ENCODE assay signal across 22 cellular contexts in the genomic region with DNA sequence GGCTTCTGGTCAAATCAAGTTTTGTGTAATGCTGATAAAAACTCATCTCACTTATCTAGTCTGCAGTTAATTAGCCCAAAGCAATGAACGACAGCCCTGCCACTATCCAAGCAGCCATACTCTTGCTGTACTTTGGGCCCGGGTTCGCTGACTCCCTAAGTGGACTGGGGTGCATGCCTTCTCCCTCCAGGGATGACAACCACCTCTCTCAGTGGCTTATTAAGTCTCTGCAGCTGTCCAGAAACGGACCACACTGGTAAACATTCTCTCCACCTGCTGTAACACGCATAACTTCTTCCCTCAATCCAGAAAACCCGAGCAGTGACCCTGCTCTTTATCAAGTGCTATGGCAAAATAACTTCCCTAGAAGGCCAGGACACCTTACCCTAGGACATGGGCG. TPM values are rescaled to one million over a fixed set of nuclear protein-coding genes. Genes with fewer than 3 reads are reported as not detected.
DNase-seq lines count a peak whose midpoint lies in the region; ATAC-seq, FAIRE-seq and TF ChIP-seq lines count a peak whose summit lies in the region.
"Had no signal": no experiment of that assay in that cellular context is flagged by ENCODE, and none has a peak within 500 bp of the region (broad histone marks: within the 10 kb centered on the region; RNA-seq: fewer than 3 reads in every experiment).

No MANE protein-coding gene starts in this region.

- H3K36me3 Mint-ChIP-seq in naive thymus-derived CD8-positive, alpha-beta T cell = peaks cover 0 to 36% (median 0%) of the 10 kb centered on the region in 3 donors

- H3K27me3 ChIP-seq in right atrium auricular region = no peaks in the 10 kb centered on the region
- no peaks in the 10 kb centered on the region for H3K27me3 ChIP-seq in GM12878 (replicated peaks in 1 of 2; ENCODE audit: control insufficient read depth in 2 of 2, insufficient read depth in 2 of 2, low read length in 1 of 2)
- no peaks in the 10 kb centered on the region for H3K27me3 ChIP-seq in colonic mucosa
- H3K27me3 ChIP-seq: heart left ventricle, neutrophil, transverse colon had no signal

- POLR2A ChIA-PET in GM12878 (lab: Charles Lee) = no interaction called here
- POLR2A ChIA-PET in naive thymus-derived CD8-positive, alpha-beta T cell (lab: Charles Lee) = no interaction called here

- 97% methylated on average over 7 of the region's 7 CpGs for WGBS in GM12878 (ENCODE audit: insufficient coverage, insufficient replicate concordance, low lambda C conversion rate, missing lambda C conversion rate)

- DNase-seq in right atrium auricular region (ENCODE audit: low spot score) = no peak
- no peak for DNase-seq in Right ventricle myocardium superior
- no peak for DNase-seq in GM12878 (ENCODE audit: low read depth, low spot score)
- no peak for DNase-seq in naive thymus-derived CD8-positive, alpha-beta T cell
- no peak for DNase-seq in urothelium cell line (ENCODE audit: low spot score)
- no peak for DNase-seq in NCI-H1930 (lab: John Stamatoyannopoulos, UW)
- no peak for DNase-seq in colonic mucosa
- DNase-seq: activated gamma-delta T cell; amygdala; DMS53; heart left ventricle; KBM-7; NCI-H1105; NCI-H774; SK-N-SH; stimulated activated CD4-positive, alpha-beta T cell treated with anti-CD3 and anti-CD28 coated beads, Interleukin-15, amount 100 ng/mL, for 24 hours; stimulated activated naive CD4-positive, alpha-beta T cell; transverse colon had no signal

- H3K27me3 Mint-ChIP-seq in naive thymus-derived CD8-positive, alpha-beta T cell = no peaks in the 10 kb centered on the region
- H3K27me3 Mint-ChIP-seq: memory B cell had no signal

- CTCF ChIA-PET in GM12878 (lab: Yijun Ruan, JAX) = interaction anchor here (0.6 to 2.1 kb wide), 2 partner anchors 11 to 31 kb away, joined by 3 to 6 read pairs; no protein-coding TSS in a partner anchor

- H2AFZ ChIP-seq in GM12878 (ENCODE audit: control insufficient read depth, low read depth, low read length) = no peak overlapping the region

- peaks cover 34 to 80% (median 74%) of the 10 kb centered on the region in 4 donors for H3K4me1 Mint-ChIP-seq in naive thymus-derived CD8-positive, alpha-beta T cell

- SMC1A ChIA-PET in GM12878 (lab: Charles Lee; ENCODE audit: uncharacterized antibody, unreplicated experiment) = interaction anchor here (1.4 kb wide), 1 partner anchor 102 kb away, joined by 3 read pairs; no protein-coding TSS in a partner anchor

- H3K4me1 ChIP-seq in right atrium auricular region (peaks cover 0 to 55% of the 10 kb centered on the region in 2 donors), GM12878 (ENCODE audit: control insufficient read depth, insufficient read depth, low read length) (peaks cover 13% of the 10 kb centered on the region), colonic mucosa (no peaks in the 10 kb centered on the region)

- H3K4me3 ChIP-seq in right atrium auricular region (no peak overlapping the region), GM12878 (no peak overlapping the region), colonic mucosa (no peak overlapping the region)
- H3K4me3 ChIP-seq: heart left ventricle, transverse colon had no signal

- H3K79me2 ChIP-seq in GM12878 (ENCODE audit: control insufficient read depth, insufficient read depth, low read length) = peaks cover 68% of the 10 kb centered on the region

- H4K20me1 ChIP-seq in GM12878 (ENCODE audit: control insufficient read depth, insufficient read depth) = no peaks in the 10 kb centered on the region

- intact Hi-C loops in Right ventricle myocardium superior (cut with DNase I) = no loop called here
- intact Hi-C loops in GM12878 (cut with micrococcal nuclease; ENCODE audit: unreplicated experiment) = loop anchor here (5.0 kb wide), 1 partner anchor 91 kb away; a partner anchor contains a TSS
- intact Hi-C loops in colonic mucosa (cut with DNase I) = no loop called here

- RAD21 ChIA-PET in GM12878 (lab: Charles Lee; ENCODE audit: unreplicated experiment) = no interaction called here

- H3K4me2 ChIP-seq in GM12878 (ENCODE audit: control insufficient read depth, insufficient read depth) = peak overlapping the region; percentile 39; the same call in 1 of the 2 replicates
- H3K4me2 ChIP-seq: SK-N-SH had no signal

- TSS peak; percentile 20 for BruUV-seq in GM12878 (replicated peaks; lab: Mats Ljungman, UMichigan)

- in situ Hi-C loops in GM12878 (cut with MboI) = no loop called here

- H3K27ac Mint-ChIP-seq in naive thymus-derived CD8-positive, alpha-beta T cell = peak overlapping the region in 9 of 10 donors; percentile 10 to 98 (median 59)

- peaks cover 0 to 2% (median 0%) of the 10 kb centered on the region in 9 donors for H3K9me3 Mint-ChIP-seq in naive thymus-derived CD8-positive, alpha-beta T cell
- H3K9me3 Mint-ChIP-seq: memory B cell had no signal

- TF ChIP-seq RAD21 in GM12878 (IDR thresholded peaks at IDR 0.05; ENCODE audit: insufficient read depth, low read depth, low read length) = no peak

- no peak for TF ChIP-seq POLR2A in GM12878 (IDR thresholded peaks at IDR 0.05; ENCODE audit: low read depth, low read length)

- H3K9me3 ChIP-seq in right atrium auricular region = no peaks in the 10 kb centered on the region
- no peaks in the 10 kb centered on the region for H3K9me3 ChIP-seq in GM12878 (replicated peaks; ENCODE audit: control insufficient read depth, insufficient read depth, low read length)
- no peaks in the 10 kb centered on the region for H3K9me3 ChIP-seq in colonic mucosa
- H3K9me3 ChIP-seq: heart left ventricle, neutrophil, SK-N-SH, transverse colon had no signal

- TF ChIP-seq EP300 in GM12878 (IDR thresholded peaks at IDR 0.05; ENCODE audit: borderline replicate concordance in 1 of 2, control insufficient read depth in 1 of 2, low read depth in 2 of 2, low read length in 2 of 2) = no peak

- ATAC-seq in Right ventricle myocardium superior (ENCODE audit: poor library complexity) (no peak), GM12878 (no peak), GM21786 (IDR thresholded peaks at IDR 0.05; ENCODE audit: unreplicated experiment) (no peak)
- no peak for ATAC-seq in naive thymus-derived CD8-positive, alpha-beta T cell
- ATAC-seq: heart left ventricle had no signal

- TF ChIP-seq CTCF in right atrium auricular region (IDR thresholded peaks at IDR 0.05) = no peak
- no peak for TF ChIP-seq CTCF in GM12878 (IDR thresholded peaks at IDR 0.05 in 2 of 3, conservative IDR thresholded peaks at IDR 0.05 in 1 of 3; ENCODE audit: control insufficient read depth in 2 of 3, extremely low read depth in 1 of 3, insufficient read depth in 1 of 3, low read depth in 3 of 3, low read length in 3 of 3)
- TF ChIP-seq CTCF in colonic mucosa (IDR thresholded peaks at IDR 0.05) = no peak

- no peak for FAIRE-seq in GM12878 (lab: Jason Lieb, UNC)
- peak; percentile 30 for FAIRE-seq in urothelium cell line (lab: Jason Lieb, UNC)
- FAIRE-seq: H1 had no signal

- H3K9ac ChIP-seq in GM12878 (ENCODE audit: control insufficient read depth, insufficient read depth, low read length) = no peak overlapping the region
- H3K9ac ChIP-seq in colonic mucosa (ENCODE audit: low read depth in 2 of 2, low read length in 2 of 2) = no peak overlapping the region
- H3K9ac ChIP-seq: SK-N-SH had no signal

- H3K27ac ChIP-seq in right atrium auricular region (peak overlapping the region; percentile 52 to 67), GM12878 (ENCODE audit: control insufficient read depth, insufficient read depth) (no peak overlapping the region), colonic mucosa (no peak overlapping the region)
- H3K27ac ChIP-seq: neutrophil had no signal

- peak overlapping the region in 2 of 10 donors; percentile 1 to 63 for H3K4me3 Mint-ChIP-seq in naive thymus-derived CD8-positive, alpha-beta T cell
- H3K4me3 Mint-ChIP-seq: memory B cell had no signal

- H3K36me3 ChIP-seq in right atrium auricular region (no peaks in the 10 kb centered on the region), GM12878 (ENCODE audit: control insufficient read depth in 2 of 2, insufficient read depth in 2 of 2, low read length in 1 of 2) (no peaks in the 10 kb centered on the region), colonic mucosa (no peaks in the 10 kb centered on the region)
- H3K36me3 ChIP-seq: heart left ventricle, neutrophil, transverse colon had no signal

TF ChIP-seq in GM12878, 131 proteins besides CTCF, POLR2A, EP300 and RAD21:
- no peak for TF ChIP-seq CREM (IDR thresholded peaks at IDR 0.05; ENCODE audit: low read depth)
- no peak for TF ChIP-seq CBX5 (IDR thresholded peaks at IDR 0.05; ENCODE audit: low read depth)
- no peak for TF ChIP-seq RFX5 (IDR thresholded peaks at IDR 0.05; ENCODE audit: low read depth, low read length)
- TF ChIP-seq SREBF1 (IDR thresholded peaks at IDR 0.05; ENCODE audit: low read length) = no peak

RNA-seq across cellular contexts. Expression of a gene that starts 3.9 kb away (rescaled TPM):
- total RNA-seq in right atrium auricular region (10 to 100 TPM; 75.2 to 95.1 TPM), Right ventricle myocardium superior (106 TPM), GM12878 (2014; rRNA removed) (28.5 and 29.2 TPM in 2 replicates), GM12878 (2014; rRNA removed; fragmentation: Illumina TruSeq; extraction: Trizol) (24.8 and 26.5 TPM in 2 replicates), GM12878 (2021) (38.7 and 41.9 TPM in 2 replicates), colonic mucosa (10 to 100 TPM; 42.5 to 60.7 TPM)
- total RNA-seq in GM12878 (2013; cell fraction: nucleolus; rRNA removed) = 53.0 and 64.6 TPM in 2 replicates
- 14.9 TPM for polyA plus RNA-seq in GM12878 (2011; ENCODE audit: low read depth)
- polyA plus RNA-seq in GM12878 (2011; rRNA removed) (27.8 and 38.2 TPM in 2 replicates), GM12878 (2014; fragmentation: Illumina TruSeq; extraction: Trizol) (37.2 and 42.0 TPM in 2 replicates), GM12878 (2014; fragmentation: Nextera tagmentation; extraction: Ambion mirVana) (10 to 100 TPM in 1 of 2 experiments, 1 to 10 TPM in 1; 5.7 to 11.5 TPM), GM12878 (2014; rRNA removed) (30.5 and 34.5 TPM in 2 replicates), GM12878 (2016; fragmentation: Nextera tagmentation; extraction: Ambion mirVana) (1 to 10 TPM; 7.4 to 9.3 TPM)
- 30.3 and 30.4 TPM in 2 replicates for polyA plus RNA-seq in GM12878 (2011; cell fraction: cytosol; rRNA removed)
- 27.5 and 28.0 TPM in 2 replicates for polyA plus RNA-seq in GM12878 (2011; cell fraction: nucleus; rRNA removed)
- 27.9 and 28.1 TPM in 2 replicates for polyA plus RNA-seq in GM12878 (2012)
- 165 and 166 TPM in 2 replicates for polyA minus RNA-seq in GM12878 (2011; rRNA and poly(A)+ RNA removed)
- polyA minus RNA-seq in GM12878 (2011; cell fraction: cytosol; rRNA and poly(A)+ RNA removed) = 22.9 and 25.5 TPM in 2 replicates
- 22.7 and 43.4 TPM in 2 replicates for polyA minus RNA-seq in GM12878 (2011; cell fraction: nucleus; rRNA and poly(A)+ RNA removed)
- 100 to 1,000 TPM in 1 of 2 experiments, 10 to 100 TPM in 1; 91.2 to 106 TPM for total RNA-seq in naive thymus-derived CD8-positive, alpha-beta T cell
- polyA plus RNA-seq in naive thymus-derived CD8-positive, alpha-beta T cell = 10 to 100 TPM in 1 of 3 donors, 1 to 10 TPM in 2; 6.1 to 13.1 (median 6.5) TPM

Comparison
In these comparisons a context has a peak if more than half of its experiments do, and no peak if none do; other contexts are left out.
1. H3K27ac ChIP-seq: peak in right atrium auricular region (2 of 2); none in GM12878 (single experiment) and colonic mucosa (single experiment).